Comparison of ENCODE assay signal across 23 cellular contexts in the genomic region with DNA sequence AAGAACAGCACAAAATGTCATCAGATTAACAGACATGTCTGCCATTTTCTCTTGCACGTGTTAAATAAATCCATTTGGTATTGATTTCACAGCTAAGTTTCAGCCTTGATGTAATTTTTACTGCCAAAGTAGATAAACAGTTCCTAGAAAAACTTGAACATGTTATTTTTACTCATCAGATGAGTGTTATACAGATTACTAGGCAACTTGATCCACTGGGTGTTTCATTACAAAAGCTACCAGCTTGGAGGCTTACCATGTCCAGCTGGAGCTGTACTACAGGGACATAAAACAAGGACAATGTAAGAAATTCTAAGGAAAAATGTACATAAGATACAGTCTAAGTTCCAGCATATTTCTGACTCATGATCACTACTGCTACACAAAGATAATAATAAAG.
"Had no signal": no experiment of that assay in that cellular context is flagged by ENCODE, and none has a peak within 500 bp of the region (broad histone marks: within the 10 kb centered on the region; RNA-seq: fewer than 3 reads in every experiment).

No MANE protein-coding gene starts in this region.

- H3K4me1 Mint-ChIP-seq: naive B cell; nephron; stimulated activated effector memory CD8-positive, alpha-beta T cell treated with anti-CD3 and anti-CD28 coated beads, Interleukin-12 subunit alpha, Interleukin-12 subunit beta, amount 100 ng/mL, for 72 hours had no signal

- DNase-seq: effector memory CD8-positive, alpha-beta T cell; islet precursor cell; naive B cell; occipital lobe; stimulated activated CD4-positive, alpha-beta T cell treated with anti-CD3 and anti-CD28 coated beads, Interleukin-4, amount 100 ng/mL, for 1 hour; stimulated activated CD8-positive, alpha-beta memory T cell treated with anti-CD3 and anti-CD28 coated beads, Interleukin-4, amount 100 ng/mL, for 48 hours; stimulated activated naive CD8-positive, alpha-beta T cell treated with anti-CD3 and anti-CD28 coated beads, Interleukin-15, Interleukin-2, amounts not matched to agents 100 U/mL and 50 U/mL, for 24 hours had no signal

- H3K4me1 ChIP-seq: gastrocnemius medialis, parathyroid adenoma, prostate gland, suprapubic skin, thyroid gland, upper lobe of left lung, uterus had no signal

- H3K27me3 Mint-ChIP-seq: dendritic cell treated with granulocyte-macrophage colony-stimulating factor and Interleukin-4, amounts not matched to agents 40 ng/mL and 50 ng/mL, for 4 days; effector memory CD8-positive, alpha-beta T cell; naive B cell had no signal

- H3K27me3 ChIP-seq: esophagus muscularis mucosa, gastrocnemius medialis, heart right ventricle, suprapubic skin, thyroid gland, upper lobe of left lung, uterus had no signal

- H3K36me3 Mint-ChIP-seq: naive B cell; stimulated activated effector memory CD8-positive, alpha-beta T cell treated with anti-CD3 and anti-CD28 coated beads, Interleukin-12 subunit alpha, Interleukin-12 subunit beta, amount 100 ng/mL, for 72 hours had no signal

- H3K9me3 Mint-ChIP-seq: effector memory CD8-positive, alpha-beta T cell had no signal

- ATAC-seq: effector memory CD8-positive, alpha-beta T cell; stimulated activated effector memory CD8-positive, alpha-beta T cell treated with anti-CD3 and anti-CD28 coated beads, Interleukin-12 subunit alpha, Interleukin-12 subunit beta, amount 100 ng/mL, for 72 hours; stimulated activated naive CD8-positive, alpha-beta T cell treated with anti-CD3 and anti-CD28 coated beads, Interleukin-15, Interleukin-2, amounts not matched to agents 100 U/mL and 50 U/mL, for 24 hours had no signal

- H3K4me3 ChIP-seq: esophagus muscularis mucosa, gastrocnemius medialis, heart right ventricle, left ventricle myocardium inferior, lung, prostate gland, smooth muscle cell, suprapubic skin, thyroid gland, upper lobe of left lung, uterus had no signal

- H3K36me3 ChIP-seq: esophagus muscularis mucosa, gastrocnemius medialis, heart right ventricle, left ventricle myocardium inferior, prostate gland, suprapubic skin, thyroid gland, upper lobe of left lung, uterus had no signal

- H3K27ac Mint-ChIP-seq: dendritic cell treated with granulocyte-macrophage colony-stimulating factor and Interleukin-4, amounts not matched to agents 40 ng/mL and 50 ng/mL, for 4 days; effector memory CD8-positive, alpha-beta T cell; naive B cell; stimulated activated effector memory CD8-positive, alpha-beta T cell treated with anti-CD3 and anti-CD28 coated beads, Interleukin-12 subunit alpha, Interleukin-12 subunit beta, amount 100 ng/mL, for 72 hours had no signal

- H3K27ac ChIP-seq: epithelial cell of prostate, esophagus muscularis mucosa, gastrocnemius medialis, heart right ventricle, left ventricle myocardium inferior, parathyroid adenoma, prostate gland, suprapubic skin, thyroid gland, upper lobe of left lung, uterus had no signal

- H3K4me3 Mint-ChIP-seq: dendritic cell treated with granulocyte-macrophage colony-stimulating factor and Interleukin-4, amounts not matched to agents 40 ng/mL and 50 ng/mL, for 4 days; effector memory CD8-positive, alpha-beta T cell; naive B cell; nephron; stimulated activated effector memory CD8-positive, alpha-beta T cell treated with anti-CD3 and anti-CD28 coated beads, Interleukin-12 subunit alpha, Interleukin-12 subunit beta, amount 100 ng/mL, for 72 hours had no signal

- H3K9me3 ChIP-seq: esophagus muscularis mucosa, gastrocnemius medialis, left ventricle myocardium inferior, prostate gland, suprapubic skin, thyroid gland, upper lobe of left lung, uterus had no signal
